In genomic region chr2:216285641-216286156, GRCh38 we compare ENCODE assay signal across 19 cellular contexts.
DNase-seq lines count a peak whose midpoint lies in the region; ATAC-seq, FAIRE-seq and TF ChIP-seq lines count a peak whose summit lies in the region.
"Had no signal": no experiment of that assay in that cellular context is flagged by ENCODE, and none has a peak within 500 bp of the region (broad histone marks: within the 10 kb centered on the region; RNA-seq: fewer than 3 reads in every experiment).

No MANE protein-coding gene starts in this region.

- H3K27ac Mint-ChIP-seq in GM23338 = no peak overlapping the region
- no peak overlapping the region for H3K27ac Mint-ChIP-seq in activated naive CD4-positive, alpha-beta T cell treated with anti-CD3 and anti-CD28 coated beads, Interleukin-2, amount 10 ng/mL, durations not matched to agents 7 days and 5 days
- H3K27ac Mint-ChIP-seq: activated CD4-positive, alpha-beta T cell treated with anti-CD3 and anti-CD28 coated beads, Interleukin-2, amount 10 ng/mL, durations not matched to agents 7 days and 5 days; activated naive CD8-positive, alpha-beta T cell treated with anti-CD3 and anti-CD28 coated beads, Interleukin-2, amount 50 U/mL, for 24 hours had no signal

- H4K8ac ChIP-seq in H1 (ENCODE audit: extremely low read depth, insufficient read depth, low read length) = no peak overlapping the region
- no peak overlapping the region for H4K8ac ChIP-seq in neuronal stem cell (ENCODE audit: low read depth, low read length)

- TF ChIP-seq CTCF in GM23338 (conservative IDR thresholded peaks at IDR 0.05; ENCODE audit: low read depth in 2 of 2) = no peak
- TF ChIP-seq CTCF in H1 (IDR thresholded peaks at IDR 0.05; ENCODE audit: control extremely low read depth in 1 of 3, insufficient read depth in 1 of 3, low read depth in 1 of 3, low read length in 3 of 3) = no peak

- H2BK120ac ChIP-seq in H1 (replicated peaks; ENCODE audit: low read depth, low read length) (no peak overlapping the region), neuronal stem cell (ENCODE audit: low read depth, low read length) (no peak overlapping the region)

- no peaks in the 10 kb centered on the region for H3K23me2 ChIP-seq in H1 (ENCODE audit: low read depth, low read length)

- H3K4me3 ChIP-seq in GM23338 (no peak overlapping the region), H1 (ENCODE audit: extremely low read depth in 1 of 4, insufficient read depth in 2 of 4, low read depth in 3 of 4, low read length in 4 of 4) (no peak overlapping the region), neuronal stem cell (ENCODE audit: low read length in 2 of 2) (no peak overlapping the region)
- H3K4me3 ChIP-seq: colonic mucosa, stomach, upper lobe of left lung had no signal

- TF ChIP-seq RAD21 in H1 (IDR thresholded peaks at IDR 0.05 in 1 of 2, conservative IDR thresholded peaks at IDR 0.05 in 1 of 2; ENCODE audit: low read depth in 2 of 2, low read length in 2 of 2) = no peak

- H3K4ac ChIP-seq in H1 (replicated peaks; ENCODE audit: insufficient read length, low read depth, low read length) (no peak overlapping the region), neuronal stem cell (ENCODE audit: low read length) (no peak overlapping the region)

- H2BK5ac ChIP-seq in H1 (ENCODE audit: low read depth, low read length) (no peak overlapping the region; the same call in 1 of the 2 replicates), neuronal stem cell (ENCODE audit: low read length) (no peak overlapping the region)

- H3K27me3 Mint-ChIP-seq in GM23338 (ENCODE audit: insufficient read depth, low read depth, poor library complexity) = peaks cover 9% of the 10 kb centered on the region
- peaks cover 5% of the 10 kb centered on the region for H3K27me3 Mint-ChIP-seq in activated naive CD4-positive, alpha-beta T cell treated with anti-CD3 and anti-CD28 coated beads, Interleukin-2, amount 10 ng/mL, durations not matched to agents 7 days and 5 days
- H3K27me3 Mint-ChIP-seq: activated CD4-positive, alpha-beta T cell treated with anti-CD3 and anti-CD28 coated beads, Interleukin-2, amount 10 ng/mL, durations not matched to agents 7 days and 5 days; activated naive CD8-positive, alpha-beta T cell treated with anti-CD3 and anti-CD28 coated beads, Interleukin-2, amount 50 U/mL, for 24 hours had no signal

- no peaks in the 10 kb centered on the region for H3K9me3 Mint-ChIP-seq in GM23338
- no peaks in the 10 kb centered on the region for H3K9me3 Mint-ChIP-seq in activated naive CD4-positive, alpha-beta T cell treated with anti-CD3 and anti-CD28 coated beads, Interleukin-2, amount 10 ng/mL, durations not matched to agents 7 days and 5 days
- H3K9me3 Mint-ChIP-seq: activated CD4-positive, alpha-beta T cell treated with anti-CD3 and anti-CD28 coated beads, Interleukin-2, amount 10 ng/mL, durations not matched to agents 7 days and 5 days; activated naive CD8-positive, alpha-beta T cell treated with anti-CD3 and anti-CD28 coated beads, Interleukin-2, amount 50 U/mL, for 24 hours had no signal

- no peak overlapping the region for H4K5ac ChIP-seq in H1 (ENCODE audit: insufficient read length, low read depth, low read length)

- no peaks in the 10 kb centered on the region for H3K79me1 ChIP-seq in H1 (ENCODE audit: low read depth, low read length)
- H3K79me1 ChIP-seq in neuronal stem cell (ENCODE audit: low read depth, low read length) = no peaks in the 10 kb centered on the region

- H3K27me3 ChIP-seq in GM23338 (ENCODE audit: insufficient read depth) (no peaks in the 10 kb centered on the region), H1 (replicated peaks in 1 of 4; ENCODE audit: control insufficient read depth in 3 of 4, extremely low read depth in 1 of 4, insufficient read depth in 3 of 4, low read length in 3 of 4) (no peaks in the 10 kb centered on the region), neuronal stem cell (ENCODE audit: control insufficient read depth in 3 of 3, insufficient read depth in 3 of 3, low read depth in 1 of 3, low read length in 3 of 3) (peaks cover 0 to 4% (median 2%) of the 10 kb centered on the region in 3 experiments)
- H3K27me3 ChIP-seq: colonic mucosa, upper lobe of left lung had no signal

- no peak for TF ChIP-seq POLR2A in H1 (IDR thresholded peaks at IDR 0.05; ENCODE audit: control extremely low read depth in 1 of 2, low read depth in 2 of 2, low read length in 2 of 2)

- H2AFZ ChIP-seq in GM23338 (peak overlapping the region; percentile 65; the same call in 1 of the 2 replicates), H1 (ENCODE audit: low read length) (no peak overlapping the region), neuronal stem cell (ENCODE audit: low read length) (no peak overlapping the region)

- H3K36me3 Mint-ChIP-seq in GM23338 (ENCODE audit: low read depth) = no peaks in the 10 kb centered on the region
- H3K36me3 Mint-ChIP-seq in activated naive CD4-positive, alpha-beta T cell treated with anti-CD3 and anti-CD28 coated beads, Interleukin-2, amount 10 ng/mL, durations not matched to agents 7 days and 5 days = no peaks in the 10 kb centered on the region

- peaks cover 61% of the 10 kb centered on the region for H3K4me1 Mint-ChIP-seq in GM23338
- H3K4me1 Mint-ChIP-seq in activated naive CD4-positive, alpha-beta T cell treated with anti-CD3 and anti-CD28 coated beads, Interleukin-2, amount 10 ng/mL, durations not matched to agents 7 days and 5 days = no peaks in the 10 kb centered on the region
- H3K4me1 Mint-ChIP-seq: activated CD4-positive, alpha-beta T cell treated with anti-CD3 and anti-CD28 coated beads, Interleukin-2, amount 10 ng/mL, durations not matched to agents 7 days and 5 days; activated naive CD8-positive, alpha-beta T cell treated with anti-CD3 and anti-CD28 coated beads, Interleukin-2, amount 50 U/mL, for 24 hours had no signal

- FAIRE-seq in H1 (lab: Jason Lieb, UNC) = no peak
- FAIRE-seq: endometrium, HepG2 had no signal

- H3K79me2 ChIP-seq in GM23338 (replicated peaks; ENCODE audit: insufficient read depth) (no peaks in the 10 kb centered on the region), H1 (ENCODE audit: control insufficient read depth in 1 of 2, insufficient read depth in 2 of 2, low read length in 2 of 2) (no peaks in the 10 kb centered on the region)

- no peak overlapping the region for H3K23ac ChIP-seq in H1 (ENCODE audit: insufficient read length)
- no peak overlapping the region for H3K23ac ChIP-seq in neuronal stem cell (ENCODE audit: low read depth, low read length, poor library complexity)

- H3K4me2 ChIP-seq in GM23338 (peak overlapping the region; percentile 57), H1 (ENCODE audit: insufficient read depth in 1 of 2, low read depth in 2 of 2, low read length in 2 of 2) (peak overlapping the region; percentile 22; a peak in 2 of 4 replicates), neuronal stem cell (ENCODE audit: insufficient read depth, low read length, poor library complexity, severe bottlenecking) (no peak overlapping the region)

- no peak overlapping the region for H4K91ac ChIP-seq in H1 (replicated peaks; ENCODE audit: insufficient read length, low read length)
- no peak overlapping the region for H4K91ac ChIP-seq in neuronal stem cell (ENCODE audit: low read depth, low read length, poor library complexity)

- H4K20me1 ChIP-seq in GM23338 (replicated peaks; ENCODE audit: insufficient read depth) (no peaks in the 10 kb centered on the region), H1 (replicated peaks in 1 of 2; ENCODE audit: control insufficient read depth in 1 of 2, insufficient read depth in 2 of 2, low read length in 2 of 2) (no peaks in the 10 kb centered on the region)

- H3K14ac ChIP-seq in H1 (ENCODE audit: insufficient read length) (no peak overlapping the region), neuronal stem cell (ENCODE audit: low read length) (no peak overlapping the region)

- H3K9me3 ChIP-seq in H1 (ENCODE audit: insufficient read depth in 2 of 2, low read depth in 1 of 2, low read length in 1 of 2) (no peaks in the 10 kb centered on the region), neuronal stem cell (replicated peaks in 1 of 2; ENCODE audit: control insufficient read depth in 2 of 2, insufficient read depth in 1 of 2, low read depth in 1 of 2, low read length in 2 of 2) (no peaks in the 10 kb centered on the region)
- H3K9me3 ChIP-seq: colonic mucosa, stomach, upper lobe of left lung had no signal

- H2BK15ac ChIP-seq in H1 (ENCODE audit: low read length) = no peak overlapping the region
- H2BK15ac ChIP-seq in neuronal stem cell (ENCODE audit: low read length) = no peak overlapping the region

- CTCF ChIA-PET in H1 (lab: Charles Lee; ENCODE audit: partially characterized antibody) = interaction anchor here (0.6 to 5.4 kb wide), 10 partner anchors 8 to 304 kb away, joined by 3 to 49 read pairs (median 12); no protein-coding TSS in a partner anchor
- CTCF ChIA-PET in activated naive CD4-positive, alpha-beta T cell treated with anti-CD3 and anti-CD28 coated beads, Interleukin-2, amount 10 ng/mL, durations not matched to agents 7 days and 5 days (lab: Charles Lee) = interaction anchor here (0.9 kb wide), 1 partner anchor 176 kb away, joined by 3 read pairs; no protein-coding TSS in a partner anchor

- WGBS in H1 (ENCODE audit: extremely low coverage in 1 of 2, insufficient coverage in 1 of 2, insufficient read length in 1 of 2, insufficient replicate concordance in 2 of 2, low coverage in 1 of 2, low lambda C conversion rate in 2 of 2, missing lambda C conversion rate in 1 of 2), 2 experiments = 51% methylated on average over 9 of the region's 9 CpGs; no CpG with 5 or more reads in 1 of the 2 experiments
- no CpG with 5 or more reads among the region's 9 CpGs for WGBS in neuronal stem cell (ENCODE audit: extremely low coverage in 2 of 2, insufficient read length in 2 of 2, insufficient replicate concordance in 1 of 2), 2 donors

- no peaks in the 10 kb centered on the region for H3K9me2 ChIP-seq in GM23338 (ENCODE audit: insufficient read depth)

- no peak overlapping the region for H3K27ac ChIP-seq in GM23338 (ENCODE audit: low read depth)
- H3K27ac ChIP-seq in H1 (ENCODE audit: low read depth, low read length) = no peak overlapping the region
- H3K27ac ChIP-seq in neuronal stem cell (replicated peaks; ENCODE audit: low read length) = no peak overlapping the region
- H3K27ac ChIP-seq: colonic mucosa, stomach, upper lobe of left lung had no signal

- H3K4me3 Mint-ChIP-seq in GM23338 = no peak overlapping the region; the same call in 2 of the 3 replicates
- H3K4me3 Mint-ChIP-seq in activated naive CD4-positive, alpha-beta T cell treated with anti-CD3 and anti-CD28 coated beads, Interleukin-2, amount 10 ng/mL, durations not matched to agents 7 days and 5 days = no peak overlapping the region
- H3K4me3 Mint-ChIP-seq: activated CD4-positive, alpha-beta T cell treated with anti-CD3 and anti-CD28 coated beads, Interleukin-2, amount 10 ng/mL, durations not matched to agents 7 days and 5 days; activated naive CD8-positive, alpha-beta T cell treated with anti-CD3 and anti-CD28 coated beads, Interleukin-2, amount 50 U/mL, for 24 hours had no signal

- ATAC-seq in GM23338 (no peak), HG03460 (IDR thresholded peaks at IDR 0.05; ENCODE audit: unreplicated experiment) (no peak)
- ATAC-seq: activated naive CD8-positive, alpha-beta T cell treated with anti-CD3 and anti-CD28 coated beads, Interleukin-2, amount 50 U/mL, for 24 hours; HepG2 had no signal

- H3K56ac ChIP-seq in H1 (replicated peaks; ENCODE audit: insufficient read length, low read depth, low read length) = no peak overlapping the region

- POLR2A ChIA-PET in H1 (lab: Charles Lee; ENCODE audit: partially characterized antibody) = interaction anchor here (0.6 to 1.4 kb wide), 2 partner anchors 87 to 213 kb away, joined by 3 to 5 read pairs; partner anchors contain the start of gene RPL37A

- no peak overlapping the region for H2BK12ac ChIP-seq in H1 (ENCODE audit: low read depth, low read length)
- H2BK12ac ChIP-seq in neuronal stem cell (ENCODE audit: low read length) = no peak overlapping the region

- H3K18ac ChIP-seq in H1 (ENCODE audit: extremely low read depth, low read length) = no peak overlapping the region; the same call in 1 of the 2 replicates
- peak overlapping the region; percentile 44 for H3K18ac ChIP-seq in neuronal stem cell (ENCODE audit: low read length)

- 0 out of 2 replicates have a peak overlapping the region, but pooled peaks have one; percentile 53 for H2BK20ac ChIP-seq in H1 (ENCODE audit: low read length)

- DNase-seq in GM23338 (ENCODE audit: low spot score) (peak; percentile 59), NCI-H82 treated with DMSO at 0.1 percent for 48 hours (lab: John Stamatoyannopoulos, UW; ENCODE audit: unreplicated experiment) (peak; percentile 90), H1 (ENCODE audit: low read depth in 1 of 2, low spot score in 2 of 2) (peak in 1 of 2 experiments; percentile 50), neuronal stem cell (ENCODE audit: low spot score) (no peak), NCI-H524 treated with DMSO at 0.1 percent for 48 hours (lab: John Stamatoyannopoulos, UW) (no peak)
- DNase-seq in activated naive CD4-positive, alpha-beta T cell treated with anti-CD3 and anti-CD28 coated beads, Interleukin-2, amount 10 ng/mL, durations not matched to agents 7 days and 5 days = no peak
- DNase-seq: activated CD4-positive, alpha-beta T cell treated with anti-CD3 and anti-CD28 coated beads, Interleukin-2, amount 10 ng/mL, durations not matched to agents 7 days and 5 days; activated effector memory CD4-positive, alpha-beta T cell treated with Interleukin-2 at 50 U/mL for 16 hours; activated naive CD8-positive, alpha-beta T cell treated with anti-CD3 and anti-CD28 coated beads, Interleukin-2, amount 50 U/mL, for 24 hours; colonic mucosa; EL; NCI-H146; NCI-H226; stimulated activated CD4-positive, alpha-beta T cell treated with anti-CD3 and anti-CD28 coated beads, Interleukin-4, amount 100 ng/mL, for 24 hours; stomach; upper lobe of left lung had no signal

- no peak for TF ChIP-seq EP300 in H1 (IDR thresholded peaks at IDR 0.05; ENCODE audit: borderline replicate concordance in 1 of 2, low read depth in 2 of 2, low read length in 2 of 2)

- H2AK5ac ChIP-seq in H1 (ENCODE audit: low read depth, low read length) (no peak overlapping the region), neuronal stem cell (ENCODE audit: low read depth, low read length) (no peak overlapping the region)

- peaks cover 48% of the 10 kb centered on the region for H3K4me1 ChIP-seq in GM23338 (ENCODE audit: insufficient read depth)
- peaks cover 11 to 40% (median 18%) of the 10 kb centered on the region in 4 experiments for H3K4me1 ChIP-seq in H1 (replicated peaks in 1 of 4; ENCODE audit: control insufficient read depth in 3 of 4, insufficient read depth in 4 of 4, low read length in 3 of 4)
- peaks cover 23 to 35% of the 10 kb centered on the region in 2 donors for H3K4me1 ChIP-seq in neuronal stem cell (ENCODE audit: control insufficient read depth in 2 of 2, insufficient read depth in 1 of 2, low read depth in 1 of 2, low read length in 2 of 2)
- H3K4me1 ChIP-seq: colonic mucosa, stomach, upper lobe of left lung had no signal

- no peak overlapping the region for H3K9ac ChIP-seq in H1 (replicated peaks in 1 of 4; ENCODE audit: extremely low read depth in 1 of 4, low read depth in 3 of 4, low read length in 3 of 4)
- H3K9ac ChIP-seq in neuronal stem cell (ENCODE audit: low read depth, low read length, poor library complexity) = no peak overlapping the region

- H3F3A ChIP-seq in GM23338 (replicated peaks; ENCODE audit: low read depth) = no peaks in the 10 kb centered on the region

- H3K36me3 ChIP-seq in GM23338 (ENCODE audit: insufficient read depth) (no peaks in the 10 kb centered on the region), H1 (ENCODE audit: control insufficient read depth in 2 of 4, insufficient read depth in 4 of 4, low read length in 3 of 4) (no peaks in the 10 kb centered on the region), neuronal stem cell (replicated peaks in 1 of 2; ENCODE audit: control insufficient read depth in 2 of 2, insufficient read depth in 2 of 2, low read length in 2 of 2) (no peaks in the 10 kb centered on the region)
- H3K36me3 ChIP-seq: colonic mucosa, stomach, upper lobe of left lung had no signal

Comparison
In these comparisons a context has a peak if more than half of its experiments do, and no peak if none do; other contexts are left out.
1. DNase-seq: peak in GM23338 (single experiment) and NCI-H82 treated with DMSO at 0.1 percent for 48 hours (single experiment); none in neuronal stem cell (single experiment), activated naive CD4-positive, alpha-beta T cell treated with anti-CD3 and anti-CD28 coated beads, Interleukin-2, amount 10 ng/mL, durations not matched to agents 7 days and 5 days (single experiment) and NCI-H524 treated with DMSO at 0.1 percent for 48 hours (single experiment).